In genomic region chr9:136375096-136375495, GRCh38 we compare ENCODE assay signal across 17 cellular contexts.
"Had no signal": no experiment of that assay in that cellular context is flagged by ENCODE, and none has a peak within 500 bp of the region (broad histone marks: within the 10 kb centered on the region; RNA-seq: fewer than 3 reads in every experiment).

No MANE protein-coding gene starts in this region.

- H3K4me3 Mint-ChIP-seq: naive B cell, nephron, type B pancreatic cell had no signal

- H3K9me3 ChIP-seq: heart left ventricle, right atrium auricular region, sigmoid colon, suprapubic skin, thyroid gland had no signal

- H3K27me3 Mint-ChIP-seq: naive B cell, type B pancreatic cell had no signal

- ATAC-seq: heart left ventricle had no signal

- H3K4me3 ChIP-seq: heart left ventricle, right atrium auricular region, sigmoid colon, skin epidermis, suprapubic skin, thyroid gland had no signal

- H3K27ac ChIP-seq: heart left ventricle, right atrium auricular region, sigmoid colon, skin epidermis, suprapubic skin, thyroid gland had no signal

- H3K36me3 Mint-ChIP-seq: naive B cell, type B pancreatic cell had no signal

- H3K4me1 Mint-ChIP-seq: nephron had no signal

- DNase-seq: foreskin melanocyte; heart left ventricle; hippocampal formation; kidney glomerular epithelial cell; mesendoderm; naive B cell; posterior cingulate gyrus; sigmoid colon; stimulated activated CD4-positive, alpha-beta T cell treated with anti-CD3 and anti-CD28 coated beads, Interleukin-2, amount 100 ng/mL, for 24 hours; stimulated activated CD4-positive, alpha-beta T cell treated with anti-CD3 and anti-CD28 coated beads, Interleukin-4, amount 100 ng/mL, for 4 hours; stimulated activated naive CD4-positive, alpha-beta T cell; thyroid gland had no signal

- H3K27me3 ChIP-seq: heart left ventricle, right atrium auricular region, sigmoid colon, suprapubic skin, thyroid gland had no signal

- H3K9me3 Mint-ChIP-seq: naive B cell, nephron, type B pancreatic cell had no signal

- H3K27ac Mint-ChIP-seq: naive B cell, nephron had no signal
